In the genomic region with DNA sequence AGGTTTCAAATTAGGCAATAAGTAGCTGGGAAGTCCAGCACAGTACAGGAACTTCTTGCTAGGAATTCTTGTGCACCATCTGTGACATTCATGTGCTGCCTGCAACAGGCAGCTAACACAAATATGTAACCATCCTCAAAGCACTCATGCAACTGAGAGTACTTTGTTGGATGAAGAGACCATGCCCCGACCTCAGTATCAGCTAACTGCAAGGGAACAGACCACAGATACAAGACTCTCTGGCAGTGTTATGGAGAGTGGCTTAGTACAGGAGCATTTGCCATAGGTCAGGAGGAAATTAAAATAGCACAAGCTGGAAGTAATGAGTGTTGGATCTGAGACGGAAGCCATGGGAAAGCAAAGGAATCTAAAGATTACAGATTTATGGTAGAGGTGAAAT, we compare ENCODE assay signal across 26 cellular contexts.
"Had no signal": no experiment of that assay in that cellular context is flagged by ENCODE, and none has a peak within 500 bp of the region (broad histone marks: within the 10 kb centered on the region; RNA-seq: fewer than 3 reads in every experiment).

No MANE protein-coding gene starts in this region.

- H3K4me1 ChIP-seq: ascending aorta, body of pancreas, Peyer's patch had no signal

- H3K27me3 ChIP-seq: ascending aorta, body of pancreas, Peyer's patch had no signal

- DNase-seq: activated B cell treated with CpG ODN at 0.5 μM for 24 hours; activated CD4-positive, alpha-beta T cell treated with anti-CD3 and anti-CD28 coated beads for 1 hour; activated CD4-positive, alpha-beta T cell treated with anti-CD3 and anti-CD28 coated beads, Interleukin-2, amount 10 ng/mL, durations not matched to agents 24 days and 14 days; activated CD4-positive, alpha-beta T cell treated with anti-CD3 and anti-CD28 coated beads, Interleukin-2, amount 50 U/mL, for 48 hours; activated CD8-positive, alpha-beta memory T cell treated with anti-CD3 and anti-CD28 coated beads, Interleukin-2, amount 10 ng/mL, durations not matched to agents 7 days and 5 days; activated effector memory CD4-positive, alpha-beta T cell treated with Interleukin-2 at 50 U/mL for 16 hours; activated naive CD4-positive, alpha-beta T cell; activated T-cell treated with anti-CD3 and anti-CD28 coated beads, Interleukin-2, amount 50 U/mL, for 24 hours; amniotic stem cell; body of pancreas; MG63; MV-4-11; NCI-H1092 treated with DMSO at 0.1 percent for 48 hours; NCI-H1417 treated with DMSO at 0.1 percent for 48 hours; NCI-H1694; NCI-H2029 treated with DMSO at 0.1 percent for 48 hours; NCI-H510A treated with DMSO at 0.1 percent for 48 hours; NCI-H69; NK-92 treated with Interleukin-12 subunit alpha and Interleukin-12 subunit beta, amount 100 ng/mL, for 24 hours; OCI-M1; Peyer's patch; SHP77 treated with DMSO at 0.1 percent for 48 hours; T-helper 17 cell; T1000 had no signal

- H3K36me3 ChIP-seq: ascending aorta, MG63, Peyer's patch had no signal

- ATAC-seq: activated CD8-positive, alpha-beta memory T cell treated with anti-CD3 and anti-CD28 coated beads, Interleukin-2, amount 10 ng/mL, durations not matched to agents 7 days and 5 days; body of pancreas; T-helper 17 cell had no signal

- H3K4me3 ChIP-seq: ascending aorta, body of pancreas, MG63, Peyer's patch had no signal

- H3K27ac ChIP-seq: ascending aorta, body of pancreas, Peyer's patch, RWPE1 had no signal

- H3K9me3 ChIP-seq: ascending aorta, body of pancreas, MG63, Peyer's patch had no signal
